Comparison of ENCODE assay signal across 9 cellular contexts in the genomic region with DNA sequence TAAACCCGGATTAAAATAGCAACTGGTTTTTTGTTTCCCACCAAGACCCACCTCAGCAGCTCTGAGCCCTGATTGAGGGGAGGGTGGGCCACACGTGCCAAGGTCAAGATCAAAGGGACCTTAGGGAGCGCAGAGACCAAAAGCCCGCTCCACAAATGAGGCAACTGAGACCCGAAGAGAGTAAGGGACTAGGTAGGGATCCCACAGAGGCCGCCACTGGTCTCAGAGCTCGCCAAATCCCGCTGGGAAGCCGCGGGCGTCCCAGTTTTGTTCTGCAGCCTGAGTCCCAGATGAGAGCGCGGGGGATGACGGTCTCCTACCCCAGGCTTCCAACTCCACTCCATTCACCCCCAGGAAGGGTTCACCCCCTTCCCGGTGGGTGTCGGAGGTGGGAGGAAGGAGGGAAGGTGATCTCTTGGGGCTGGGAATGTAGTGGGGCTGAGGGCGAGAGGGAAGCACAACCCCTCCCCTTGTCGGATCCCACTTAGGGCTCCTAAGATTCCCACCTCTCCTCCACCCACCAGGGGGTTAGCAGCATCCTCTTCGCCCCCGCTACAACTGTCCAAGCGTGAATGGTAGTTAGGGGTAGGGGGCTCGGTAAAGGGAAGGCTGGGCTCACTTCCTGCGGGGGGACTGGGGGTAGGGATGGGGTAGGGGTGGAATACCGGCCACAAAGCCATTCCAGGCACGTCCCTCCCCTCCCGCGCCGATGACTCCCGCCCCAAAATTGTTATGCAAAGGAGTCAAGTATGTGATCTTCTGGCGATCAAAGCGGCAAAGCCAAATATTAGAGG. TPM values are rescaled to one million over a fixed set of nuclear protein-coding genes. Genes with fewer than 3 reads are reported as not detected.
A peak's percentile ranks its signal among the peaks of the same experiment; 100 is the strongest.
DNase-seq lines count a peak whose midpoint lies in the region; ATAC-seq, FAIRE-seq and TF ChIP-seq lines count a peak whose summit lies in the region.
"Had no signal": no experiment of that assay in that cellular context is flagged by ENCODE, and none has a peak within 500 bp of the region (broad histone marks: within the 10 kb centered on the region; RNA-seq: fewer than 3 reads in every experiment).

No MANE protein-coding gene starts in this region.

- TF ChIP-seq CTCF in natural killer cell (IDR thresholded peaks at IDR 0.05): no peak
- TF ChIP-seq CTCF in astrocyte (IDR thresholded peaks at IDR 0.05; ENCODE audit: insufficient read depth, low read depth, low read length): no peak
- no peak for TF ChIP-seq CTCF in mesothelial cell of epicardium (IDR thresholded peaks at IDR 0.05; ENCODE audit: unreplicated experiment)
- no peak for TF ChIP-seq CTCF in adrenal gland (IDR thresholded peaks at IDR 0.05)

- H3K79me2 ChIP-seq in astrocyte (ENCODE audit: insufficient read depth, low read length): no peaks in the 10 kb centered on the region

- H3K27ac ChIP-seq in astrocyte (ENCODE audit: low read depth, low read length) (no peak overlapping the region), adrenal gland (no peak overlapping the region)
- H3K27ac ChIP-seq: BLaER1 had no signal

- no peak for ATAC-seq in natural killer cell
- no peak for ATAC-seq in natural killer cell treated with Interleukin-12 subunit alpha and Interleukin-12 subunit beta and Interleukin-15 and Interleukin-18, amount 100 ng/mL, for 72 hours
- no peak for ATAC-seq in GM19328 (IDR thresholded peaks at IDR 0.05; ENCODE audit: unreplicated experiment)
- ATAC-seq in HG03571 (IDR thresholded peaks at IDR 0.05; ENCODE audit: unreplicated experiment): no peak

- H3K27me3 ChIP-seq in astrocyte (ENCODE audit: insufficient read depth, low read length) (peaks cover 93% of the 10 kb centered on the region), adrenal gland (peaks cover 95% of the 10 kb centered on the region)

- H3K9me3 Mint-ChIP-seq in natural killer cell: no peaks in the 10 kb centered on the region
- no peaks in the 10 kb centered on the region for H3K9me3 Mint-ChIP-seq in natural killer cell treated with Interleukin-12 subunit alpha and Interleukin-12 subunit beta and Interleukin-15 and Interleukin-18, amount 100 ng/mL, for 72 hours
- peaks cover 27% of the 10 kb centered on the region for H3K9me3 Mint-ChIP-seq in astrocyte (ENCODE audit: unreplicated experiment)
- no peaks in the 10 kb centered on the region for H3K9me3 Mint-ChIP-seq in mesothelial cell of epicardium

- H3K4me1 ChIP-seq in astrocyte (ENCODE audit: insufficient read depth, low read length): peaks cover 11% of the 10 kb centered on the region
- peaks cover 0 to 13% of the 10 kb centered on the region in 2 donors for H3K4me1 ChIP-seq in adrenal gland (replicated peaks in 1 of 2)

- H3K27me3 Mint-ChIP-seq in natural killer cell (ENCODE audit: low read depth in 2 of 2) (peaks cover 68 to 72% of the 10 kb centered on the region in 2 donors), astrocyte (ENCODE audit: low read depth, unreplicated experiment) (peaks cover 72% of the 10 kb centered on the region), mesothelial cell of epicardium (ENCODE audit: low read depth) (peaks cover 100% of the 10 kb centered on the region)
- peaks cover 44 to 66% of the 10 kb centered on the region in 2 donors for H3K27me3 Mint-ChIP-seq in natural killer cell treated with Interleukin-12 subunit alpha and Interleukin-12 subunit beta and Interleukin-15 and Interleukin-18, amount 100 ng/mL, for 72 hours

- DNase-seq in natural killer cell (no peak), astrocyte (ENCODE audit: low read depth) (no peak), mesothelial cell of epicardium (ENCODE audit: low spot score in 2 of 2, unreplicated experiment in 2 of 2) (peak in 1 of 2 experiments; percentile 55), adrenal gland (no peak), amniotic stem cell (lab: John Stamatoyannopoulos, UW) (no peak)
- DNase-seq in natural killer cell treated with Interleukin-12 subunit alpha and Interleukin-12 subunit beta and Interleukin-15 and Interleukin-18, amount 100 ng/mL, for 72 hours (ENCODE audit: low spot score): no peak

- 5 to 7% (median 5%) methylated on average over 25 to 31 of the region's 31 CpGs for WGBS in adrenal gland, 4 donors

- H3K4me3 ChIP-seq in astrocyte (ENCODE audit: insufficient read depth, low read depth, low read length) (peak overlapping the region; percentile 41), adrenal gland (peak overlapping the region in 1 of 4 donors; percentile 46)

- H3K4me2 ChIP-seq in astrocyte (ENCODE audit: low read length): peak overlapping the region; percentile 80

- peak overlapping the region; percentile 74 for H3K4me3 Mint-ChIP-seq in natural killer cell
- no peak overlapping the region for H3K4me3 Mint-ChIP-seq in natural killer cell treated with Interleukin-12 subunit alpha and Interleukin-12 subunit beta and Interleukin-15 and Interleukin-18, amount 100 ng/mL, for 72 hours
- H3K4me3 Mint-ChIP-seq in astrocyte (ENCODE audit: unreplicated experiment): no peak overlapping the region
- peak overlapping the region; percentile 63 for H3K4me3 Mint-ChIP-seq in mesothelial cell of epicardium

- peaks cover 5% of the 10 kb centered on the region for H4K20me1 ChIP-seq in astrocyte (ENCODE audit: insufficient read depth, low read length)

- peak overlapping the region; percentile 47 for H2AFZ ChIP-seq in astrocyte (ENCODE audit: low read depth, low read length)

- no peak for FAIRE-seq in astrocyte (lab: Jason Lieb, UNC)

- no peaks in the 10 kb centered on the region for H3K36me3 Mint-ChIP-seq in natural killer cell
- H3K36me3 Mint-ChIP-seq in natural killer cell treated with Interleukin-12 subunit alpha and Interleukin-12 subunit beta and Interleukin-15 and Interleukin-18, amount 100 ng/mL, for 72 hours: no peaks in the 10 kb centered on the region
- no peaks in the 10 kb centered on the region for H3K36me3 Mint-ChIP-seq in astrocyte (ENCODE audit: low read depth, unreplicated experiment)
- H3K36me3 Mint-ChIP-seq in mesothelial cell of epicardium: no peaks in the 10 kb centered on the region

- no peak overlapping the region for H3K9ac ChIP-seq in astrocyte (ENCODE audit: low read length)
- H3K9ac ChIP-seq: BLaER1 had no signal

- TF ChIP-seq POLR2A in adrenal gland (IDR thresholded peaks at IDR 0.05): no peak

- no peaks in the 10 kb centered on the region for H3K36me3 ChIP-seq in astrocyte (ENCODE audit: insufficient read depth, low read length)
- H3K36me3 ChIP-seq in adrenal gland (replicated peaks in 1 of 2): no peaks in the 10 kb centered on the region
- H3K36me3 ChIP-seq: BLaER1 had no signal

- intact Hi-C loops in natural killer cell (cut with micrococcal nuclease) (loop anchor here (1.0 to 5.0 kb wide), 3 partner anchors 632 to 822 kb away; no protein-coding TSS in a partner anchor), adrenal gland (cut with DNase I) (loop anchor here (5.0 to 10.0 kb wide), 6 partner anchors 100 to 810 kb away; no protein-coding TSS in a partner anchor)

- H3K9me3 ChIP-seq in astrocyte (ENCODE audit: insufficient read depth, low read depth, low read length) (peaks cover 6% of the 10 kb centered on the region), adrenal gland (replicated peaks in 1 of 3) (no peaks in the 10 kb centered on the region)

- H3K4me1 Mint-ChIP-seq in natural killer cell (peaks cover 12 to 19% of the 10 kb centered on the region in 2 donors), astrocyte (ENCODE audit: low read depth, unreplicated experiment) (no peaks in the 10 kb centered on the region), mesothelial cell of epicardium (peaks cover 44% of the 10 kb centered on the region)
- H3K4me1 Mint-ChIP-seq in natural killer cell treated with Interleukin-12 subunit alpha and Interleukin-12 subunit beta and Interleukin-15 and Interleukin-18, amount 100 ng/mL, for 72 hours (ENCODE audit: low read depth in 2 of 2): peaks cover 9 to 19% of the 10 kb centered on the region in 2 donors

- no peak overlapping the region for H3K27ac Mint-ChIP-seq in natural killer cell
- no peak overlapping the region for H3K27ac Mint-ChIP-seq in natural killer cell treated with Interleukin-12 subunit alpha and Interleukin-12 subunit beta and Interleukin-15 and Interleukin-18, amount 100 ng/mL, for 72 hours
- no peak overlapping the region for H3K27ac Mint-ChIP-seq in astrocyte (ENCODE audit: unreplicated experiment)
- no peak overlapping the region for H3K27ac Mint-ChIP-seq in mesothelial cell of epicardium

RNA-seq across cellular contexts. Expression of a gene that starts 7.3 kb away (rescaled TPM):
- total RNA-seq in natural killer cell (not detected), astrocyte (0.09 TPM in 1 of 2 replicates, not detected in the other), mesothelial cell of epicardium (17.7 to 18.3 TPM (median 17.9 TPM) in 3 replicates), adrenal gland (under 1 TPM in 6 of 8 donors, not detected in 2; 0.17 to 0.98 (median 0.54) TPM)
- total RNA-seq in natural killer cell treated with Interleukin-12 subunit alpha and Interleukin-12 subunit beta and Interleukin-15 and Interleukin-18, amount 100 ng/mL, for 72 hours: not detected
- under 1 TPM in 1 of 3 donors, not detected in 2; 0.03 TPM for polyA plus RNA-seq in adrenal gland

Comparison
In these comparisons a context has a peak if more than half of its experiments do, and no peak if none do; other contexts are left out.
1. H3K4me3 Mint-ChIP-seq: peak in natural killer cell (single experiment) and mesothelial cell of epicardium (single experiment); none in natural killer cell treated with Interleukin-12 subunit alpha and Interleukin-12 subunit beta and Interleukin-15 and Interleukin-18, amount 100 ng/mL, for 72 hours (single experiment) and astrocyte (single experiment).